Comparison of ENCODE assay signal across 24 cellular contexts in genomic region chr22:47001288-47001687, GRCh38.
A peak's percentile ranks its signal among the peaks of the same experiment; 100 is the strongest.
DNase-seq lines count a peak whose midpoint lies in the region; ATAC-seq and TF ChIP-seq lines count a peak whose summit lies in the region.
"Had no signal": no experiment of that assay in that cellular context is flagged by ENCODE, and none has a peak within 500 bp of the region (broad histone marks: within the 10 kb centered on the region; RNA-seq: fewer than 3 reads in every experiment).

No MANE protein-coding gene starts in this region.

- no peak for TF ChIP-seq CTCF in GM20000 (IDR thresholded peaks at IDR 0.05; ENCODE audit: extremely low read depth, missing control alignments)
- TF ChIP-seq CTCF in progenitor cell of endocrine pancreas (IDR thresholded peaks at IDR 0.05; ENCODE audit: unreplicated experiment), result no peak

- no peaks in the 10 kb centered on the region for H3K9me3 Mint-ChIP-seq in progenitor cell of endocrine pancreas (ENCODE audit: low read depth)
- H3K9me3 Mint-ChIP-seq: activated T-helper 1 cell treated with anti-CD3 and anti-CD28 coated beads, Interleukin-12 subunit alpha, Interleukin-12 subunit beta, Interleukin-2, Interleukin-4 antibody, amounts not matched to agents 30 ng/mL and 10 ng/mL and 1 ng/mL, durations not matched to agents 14 hours and 24 hours and 36 hours; brain; effector memory CD8-positive, alpha-beta T cell; neural crest cell had no signal

- ATAC-seq in activated CD4-positive, CD25-positive, alpha-beta regulatory T cell treated with anti-CD3 and anti-CD28 coated beads, Interleukin-2, amount 50 U/mL, for 24 hours, result peak; percentile 21 to 58
- ATAC-seq in HG03565 (IDR thresholded peaks at IDR 0.05; ENCODE audit: unreplicated experiment) (peak; percentile 71), HG03457 (IDR thresholded peaks at IDR 0.05; ENCODE audit: unreplicated experiment) (no peak)
- ATAC-seq: effector memory CD8-positive, alpha-beta T cell; left lobe of liver had no signal

- no peak for DNase-seq in activated CD4-positive, CD25-positive, alpha-beta regulatory T cell (lab: John Stamatoyannopoulos, UW)
- DNase-seq in GM20000 (ENCODE audit: low spot score) (peak; percentile 73), posterior vena cava (ENCODE audit: low spot score) (peak; percentile 36), kidney glomerular epithelial cell (lab: John Stamatoyannopoulos, UW) (no peak), progenitor cell of endocrine pancreas (ENCODE audit: low spot score, unreplicated experiment) (no peak)
- DNase-seq: activated CD8-positive, alpha-beta memory T cell treated with anti-CD3 and anti-CD28 coated beads for 24 hours; Caco-2; effector memory CD8-positive, alpha-beta T cell; EL; glutamatergic neuron; HCEC 1CT; midbrain; NCI-H1417 treated with DMSO at 0.1 percent for 48 hours; NCI-H2171 treated with DMSO at 0.1 percent for 48 hours; OCI-M1; SHP77; stimulated activated CD4-positive, alpha-beta T cell treated with anti-CD3 and anti-CD28 coated beads, Interleukin-4, amount 100 ng/mL, for 4 hours had no signal

- H3K4me1 Mint-ChIP-seq in progenitor cell of endocrine pancreas (ENCODE audit: low read depth), result peaks cover 2% of the 10 kb centered on the region
- H3K4me1 Mint-ChIP-seq: neural crest cell had no signal

- H3K4me3 Mint-ChIP-seq in progenitor cell of endocrine pancreas (ENCODE audit: low read depth), result no peak overlapping the region
- H3K4me3 Mint-ChIP-seq: activated T-helper 1 cell treated with anti-CD3 and anti-CD28 coated beads, Interleukin-12 subunit alpha, Interleukin-12 subunit beta, Interleukin-2, Interleukin-4 antibody, amounts not matched to agents 30 ng/mL and 10 ng/mL and 1 ng/mL, durations not matched to agents 14 hours and 24 hours and 36 hours; brain; effector memory CD8-positive, alpha-beta T cell; neural crest cell had no signal

- no peaks in the 10 kb centered on the region for H3K27me3 Mint-ChIP-seq in progenitor cell of endocrine pancreas
- H3K27me3 Mint-ChIP-seq: brain; effector memory CD8-positive, alpha-beta T cell had no signal

- intact Hi-C loops in posterior vena cava (cut with DNase I), result no loop called here

- no peak overlapping the region for H3K27ac Mint-ChIP-seq in progenitor cell of endocrine pancreas
- H3K27ac Mint-ChIP-seq: brain had no signal

- peaks cover 5% of the 10 kb centered on the region for H3K36me3 Mint-ChIP-seq in progenitor cell of endocrine pancreas (ENCODE audit: insufficient read depth)

Comparison
In these comparisons a context has a peak if more than half of its experiments do, and no peak if none do; other contexts are left out.
1. DNase-seq: peak in GM20000 (single experiment) and posterior vena cava (single experiment); none in activated CD4-positive, CD25-positive, alpha-beta regulatory T cell (0 of 4), kidney glomerular epithelial cell (single experiment) and progenitor cell of endocrine pancreas (single experiment).